Comparison of ENCODE assay signal across 8 cellular contexts in genomic region chr4:83110222-83110945, GRCh38. TPM values are rescaled to one million over a fixed set of nuclear protein-coding genes. Genes with fewer than 3 reads are reported as not detected.
DNase-seq lines count a peak whose midpoint lies in the region; ATAC-seq and TF ChIP-seq lines count a peak whose summit lies in the region.

No MANE protein-coding gene starts in this region.

- H3K9me3 ChIP-seq in lower lobe of right lung: no peaks in the 10 kb centered on the region

- ATAC-seq in GM19324 (IDR thresholded peaks at IDR 0.05; ENCODE audit: low FRiP score, unreplicated experiment) (peak; percentile 71), HG03460 (IDR thresholded peaks at IDR 0.05; ENCODE audit: unreplicated experiment) (peak; percentile 64), lower lobe of right lung (peak; percentile 93 to 94)

- DNase-seq in C1 segment of cervical spinal cord (lab: John Stamatoyannopoulos, UW) (peak in 13 of 14 donors; percentile 13 to 70 (median 44)), NCI-H524 treated with DMSO at 0.1 percent for 48 hours (lab: John Stamatoyannopoulos, UW) (peak; percentile 55), ecto neural progenitor cell (ENCODE audit: low spot score) (peak; percentile 88), lower lobe of right lung (peak; percentile 93)
- DNase-seq in activated CD4-positive, alpha-beta T cell treated with anti-CD3 and anti-CD28 coated beads, Interleukin-2, amount 50 U/mL, for 48 hours: peak; percentile 91 to 95
- DNase-seq in stimulated activated CD4-positive, alpha-beta T cell treated with anti-CD3 and anti-CD28 coated beads, TNF-alpha, amount 100 ng/mL, for 24 hours (ENCODE audit: low read depth in 3 of 3): peak; percentile 76 to 93 (median 82)

- H3K36me3 ChIP-seq in lower lobe of right lung: peaks cover 2% of the 10 kb centered on the region

- peaks cover 10% of the 10 kb centered on the region for H3K4me1 ChIP-seq in lower lobe of right lung

- H3K27ac ChIP-seq in lower lobe of right lung: peak overlapping the region; percentile 84

- no peaks in the 10 kb centered on the region for H3K27me3 ChIP-seq in lower lobe of right lung (ENCODE audit: low read depth)

- intact Hi-C loops in lower lobe of right lung (cut with DNase I): no loop called here

- peak; percentile 60 for TF ChIP-seq CTCF in lower lobe of right lung (IDR thresholded peaks at IDR 0.05)

- peak overlapping the region; percentile 65 for H3K4me3 ChIP-seq in lower lobe of right lung

RNA-seq across cellular contexts. Expression of gene PLAC8, which starts 4.1 kb away (rescaled TPM):
- total RNA-seq in lower lobe of right lung: 115 TPM

Comparison
In these comparisons a context has a peak if more than half of its experiments do, and no peak if none do; other contexts are left out.
1. Peak in every context shown above with its lines: DNase-seq, ATAC-seq, H3K4me3 ChIP-seq and H3K27ac ChIP-seq.